ENCODE assay signal across 8 cellular contexts in the genomic region with DNA sequence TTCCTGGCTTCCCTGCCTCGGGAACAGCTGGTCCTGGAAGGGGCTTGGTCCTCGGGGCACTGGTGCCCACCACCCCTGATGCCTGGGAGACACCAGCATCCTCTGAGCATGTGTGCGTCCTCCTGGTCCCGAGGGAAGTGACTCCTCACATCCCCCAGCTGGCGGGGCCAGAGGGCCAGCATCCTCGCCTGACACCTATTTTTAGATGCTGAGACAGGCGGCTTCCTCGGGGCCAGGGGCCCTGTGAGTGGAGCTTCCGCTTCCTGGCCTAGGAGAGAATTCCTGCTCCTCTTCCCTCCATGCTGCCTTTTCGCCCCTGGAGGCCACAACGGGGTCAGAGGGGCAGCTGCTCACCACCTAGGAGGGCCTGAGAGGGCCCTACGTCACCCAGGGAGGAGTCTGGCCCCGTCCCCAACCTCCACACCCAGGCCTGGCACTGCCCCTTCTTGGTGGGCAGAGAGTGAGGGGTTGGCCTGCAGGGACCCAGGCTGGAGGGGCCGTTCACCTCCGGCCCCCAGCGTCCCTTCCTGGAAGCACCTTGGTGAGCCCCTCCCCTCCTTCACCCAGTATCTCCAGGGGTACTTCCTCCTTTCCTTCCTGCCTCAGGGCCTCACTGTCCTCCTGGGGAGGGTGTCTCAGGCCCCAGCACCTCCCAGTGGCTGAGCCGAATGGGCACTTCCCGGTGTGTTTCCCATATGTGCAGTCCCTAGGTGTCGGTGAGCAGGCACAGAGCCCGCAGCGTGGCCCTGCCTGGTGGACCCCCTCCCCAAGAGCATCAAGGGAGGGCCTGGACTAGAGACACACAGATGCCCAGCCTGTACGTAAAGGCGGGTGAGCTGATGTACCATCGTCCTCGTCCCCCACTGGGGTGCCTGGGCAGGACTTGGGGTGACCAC. TPM values are rescaled to one million over a fixed set of nuclear protein-coding genes. Genes with fewer than 3 reads are reported as not detected.
DNase-seq lines count a peak whose midpoint lies in the region; ATAC-seq, FAIRE-seq and TF ChIP-seq lines count a peak whose summit lies in the region.

No MANE protein-coding gene starts in this region.

- peak; percentile 88 for FAIRE-seq in GM12892 (lab: Jason Lieb, UNC)
- no peak for FAIRE-seq in small intestine (lab: Jason Lieb, UNC)

- H3K27ac ChIP-seq in heart left ventricle (peak overlapping the region; percentile 46 to 100 (median 99)), small intestine (ENCODE audit: low read depth in 1 of 2, low read length in 1 of 2) (peak overlapping the region; percentile 30 to 80)

- CTCF ChIA-PET in activated naive CD4-positive, alpha-beta T cell treated with anti-CD3 and anti-CD28 coated beads, Interleukin-2, amount 10 ng/mL, durations not matched to agents 7 days and 5 days (lab: Charles Lee) = interaction anchor here (1.2 kb wide), 1 partner anchor 18 kb away, joined by 3 read pairs; a partner anchor contains a TSS

- no peak overlapping the region for H3K4me3 Mint-ChIP-seq in activated naive CD4-positive, alpha-beta T cell treated with anti-CD3 and anti-CD28 coated beads, Interleukin-2, amount 10 ng/mL, durations not matched to agents 7 days and 5 days

- peak overlapping the region in 6 of 12 donors; percentile 8 to 30 (median 18) for H3K4me3 ChIP-seq in heart left ventricle
- H3K4me3 ChIP-seq in small intestine (ENCODE audit: low read depth in 1 of 2, low read length in 2 of 2) = no peak overlapping the region

- H3K36me3 Mint-ChIP-seq in activated naive CD4-positive, alpha-beta T cell treated with anti-CD3 and anti-CD28 coated beads, Interleukin-2, amount 10 ng/mL, durations not matched to agents 7 days and 5 days = peaks cover 12% of the 10 kb centered on the region

- peaks cover 62% of the 10 kb centered on the region for H3K4me1 Mint-ChIP-seq in activated naive CD4-positive, alpha-beta T cell treated with anti-CD3 and anti-CD28 coated beads, Interleukin-2, amount 10 ng/mL, durations not matched to agents 7 days and 5 days

- H3K36me3 ChIP-seq in heart left ventricle = peaks cover 0 to 24% (median 7%) of the 10 kb centered on the region in 9 donors
- no peaks in the 10 kb centered on the region for H3K36me3 ChIP-seq in small intestine (ENCODE audit: control insufficient read depth in 2 of 2, insufficient read depth in 2 of 2, low read length in 2 of 2)

- WGBS in heart left ventricle, 4 donors = 17 to 29% (median 22%) methylated on average over 16 to 25 of the region's 25 CpGs
- WGBS in small intestine, 3 donors = 54 to 78% (median 69%) methylated on average over 25 of the region's 25 CpGs

- ATAC-seq in heart left ventricle = peak; percentile 43 to 78 (median 54)
- no peak for ATAC-seq in GM21529 (IDR thresholded peaks at IDR 0.05; ENCODE audit: unreplicated experiment)

- H3K9me3 Mint-ChIP-seq in activated naive CD4-positive, alpha-beta T cell treated with anti-CD3 and anti-CD28 coated beads, Interleukin-2, amount 10 ng/mL, durations not matched to agents 7 days and 5 days = no peaks in the 10 kb centered on the region

- H3K4me1 ChIP-seq in heart left ventricle = peaks cover 38 to 100% (median 87%) of the 10 kb centered on the region in 12 donors
- H3K4me1 ChIP-seq in small intestine (ENCODE audit: control insufficient read depth in 2 of 2, insufficient read depth in 1 of 2, low read depth in 1 of 2, low read length in 1 of 2) = peaks cover 0 to 6% of the 10 kb centered on the region in 2 donors

- intact Hi-C loops in heart left ventricle (cut with DNase I) = loop anchor here in 2 of 10 donors (2.0 to 5.0 kb wide), 2 partner anchors 76 to 78 kb away; no protein-coding TSS in a partner anchor

- peak in 5 of 12 donors; percentile 7 to 44 (median 25) for TF ChIP-seq CTCF in heart left ventricle (IDR thresholded peaks at IDR 0.05)

- no peak overlapping the region for H3K27ac Mint-ChIP-seq in activated naive CD4-positive, alpha-beta T cell treated with anti-CD3 and anti-CD28 coated beads, Interleukin-2, amount 10 ng/mL, durations not matched to agents 7 days and 5 days

- no peaks in the 10 kb centered on the region for H3K9me3 ChIP-seq in heart left ventricle
- no peaks in the 10 kb centered on the region for H3K9me3 ChIP-seq in small intestine (ENCODE audit: control insufficient read depth, low read depth)

- no peaks in the 10 kb centered on the region for H3K27me3 Mint-ChIP-seq in activated naive CD4-positive, alpha-beta T cell treated with anti-CD3 and anti-CD28 coated beads, Interleukin-2, amount 10 ng/mL, durations not matched to agents 7 days and 5 days

- TF ChIP-seq POLR2A in GM12892 (IDR thresholded peaks at IDR 0.05; ENCODE audit: low read depth, low read length) = 0 out of 2 replicates have a peak, but pooled peaks have one; percentile 2
- no peak for TF ChIP-seq POLR2A in heart left ventricle (IDR thresholded peaks at IDR 0.05)

- H3K27me3 ChIP-seq in heart left ventricle (no peaks in the 10 kb centered on the region), small intestine (ENCODE audit: control insufficient read depth in 2 of 2, insufficient read depth in 2 of 2, low read length in 2 of 2) (no peaks in the 10 kb centered on the region)

- DNase-seq in GM12892 (ENCODE audit: insufficient read length) (no peak), UCSD-AML1 (lab: John Stamatoyannopoulos, UW; ENCODE audit: unreplicated experiment) (peak; percentile 74), heart left ventricle (peak; percentile 86 to 92 (median 89)), small intestine (no peak), GOT3 (lab: John Stamatoyannopoulos, UW) (no peak), occipital lobe (lab: John Stamatoyannopoulos, UW) (no peak)
- no peak for DNase-seq in activated naive CD4-positive, alpha-beta T cell treated with anti-CD3 and anti-CD28 coated beads, Interleukin-2, amount 10 ng/mL, durations not matched to agents 7 days and 5 days

RNA-seq across cellular contexts. Expression of a gene that starts 6.1 kb away (rescaled TPM):
- polyA plus RNA-seq in GM12892 (2012; ENCODE audit: missing spikeins) = 121 TPM
- total RNA-seq in heart left ventricle (100 to 1,000 TPM; 277 to 994 (median 568) TPM), occipital lobe (69.4 TPM)
- polyA plus RNA-seq in heart left ventricle (100 to 1,000 TPM; 442 to 518 TPM), small intestine (100 to 1,000 TPM in 1 of 3 donors, 10 to 100 TPM in 2; 11.0 to 231 (median 37.3) TPM)

RNA-seq across cellular contexts. Expression of a gene that starts 17.4 kb away (rescaled TPM):
- 10.4 TPM for polyA plus RNA-seq in GM12892 (2012; ENCODE audit: missing spikeins)
- total RNA-seq in heart left ventricle (10 to 100 TPM; 23.4 to 45.2 (median 37.2) TPM), occipital lobe (25.7 TPM)
- polyA plus RNA-seq in heart left ventricle (10 to 100 TPM; 34.6 to 75.9 TPM), small intestine (100 to 1,000 TPM in 1 of 3 donors, 10 to 100 TPM in 2; 49.2 to 113 (median 77.4) TPM)

Comparison
In these comparisons a context has a peak if more than half of its experiments do, and no peak if none do; other contexts are left out.
1. DNase-seq: peak in UCSD-AML1 (single experiment) and heart left ventricle (5 of 5); none in GM12892 (single experiment), small intestine (single experiment), GOT3 (single experiment), occipital lobe (single experiment) and activated naive CD4-positive, alpha-beta T cell treated with anti-CD3 and anti-CD28 coated beads, Interleukin-2, amount 10 ng/mL, durations not matched to agents 7 days and 5 days (single experiment).